1 cellular context compared by ENCODE assay signal in the genomic region with DNA sequence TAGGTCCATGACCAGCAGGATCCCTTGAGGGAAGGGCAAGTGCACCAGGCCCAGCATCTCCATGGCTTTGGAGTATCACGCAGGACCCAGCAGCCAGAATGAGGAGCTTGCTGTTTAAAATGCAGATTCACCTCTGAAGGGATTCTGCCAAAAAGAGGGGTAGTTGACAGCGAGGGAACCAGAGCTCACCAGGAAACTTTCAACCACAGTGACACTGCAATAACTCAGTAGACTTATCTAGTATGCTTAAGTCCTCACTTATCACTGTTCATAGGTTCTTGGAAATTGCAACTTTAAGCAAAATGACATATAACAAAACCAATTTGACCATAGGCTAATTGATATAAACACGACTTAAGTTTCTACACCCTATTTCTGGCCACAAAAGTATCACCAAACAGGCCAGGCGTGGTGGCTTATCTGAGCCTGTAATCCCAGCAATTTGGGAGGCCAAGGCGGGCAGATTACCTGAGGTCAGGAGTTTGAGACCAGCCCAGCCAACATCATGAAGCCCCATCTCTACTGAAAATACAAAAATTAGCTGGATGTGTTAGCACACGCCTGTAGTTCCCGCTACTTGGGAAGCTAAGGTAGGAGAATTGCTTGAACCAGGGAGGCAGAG.
TF ChIP-seq lines count a peak whose summit lies in the region.

No MANE protein-coding gene starts in this region.

TF ChIP-seq in K562, 482 proteins besides CTCF, POLR2A, EP300 and RAD21 (continued from another document):
- TF ChIP-seq, protein P1, sequence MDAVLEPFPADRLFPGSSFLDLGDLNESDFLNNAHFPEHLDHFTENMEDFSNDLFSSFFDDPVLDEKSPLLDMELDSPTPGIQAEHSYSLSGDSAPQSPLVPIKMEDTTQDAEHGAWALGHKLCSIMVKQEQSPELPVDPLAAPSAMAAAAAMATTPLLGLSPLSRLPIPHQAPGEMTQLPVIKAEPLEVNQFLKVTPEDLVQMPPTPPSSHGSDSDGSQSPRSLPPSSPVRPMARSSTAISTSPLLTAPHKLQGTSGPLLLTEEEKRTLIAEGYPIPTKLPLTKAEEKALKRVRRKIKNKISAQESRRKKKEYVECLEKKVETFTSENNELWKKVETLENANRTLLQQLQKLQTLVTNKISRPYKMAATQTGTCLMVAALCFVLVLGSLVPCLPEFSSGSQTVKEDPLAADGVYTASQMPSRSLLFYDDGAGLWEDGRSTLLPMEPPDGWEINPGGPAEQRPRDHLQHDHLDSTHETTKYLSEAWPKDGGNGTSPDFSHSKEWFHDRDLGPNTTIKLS (IDR thresholded peaks at IDR 0.05; ENCODE audit: borderline replicate concordance, low read depth): no peak
- TF ChIP-seq ZNF316 (IDR thresholded peaks at IDR 0.05): peak; percentile 85
- peak; percentile 25; the same call in 1 of the 2 replicates for TF ChIP-seq TAL1 (IDR thresholded peaks at IDR 0.05)
- TF ChIP-seq SETDB1 (IDR thresholded peaks at IDR 0.05; ENCODE audit: low read length): no peak
- peak; percentile 21; the same call in 1 of the 2 replicates for TF ChIP-seq CXXC5 (CRISPR knock-in tag; IDR thresholded peaks at IDR 0.05)
- TF ChIP-seq, protein P2, sequence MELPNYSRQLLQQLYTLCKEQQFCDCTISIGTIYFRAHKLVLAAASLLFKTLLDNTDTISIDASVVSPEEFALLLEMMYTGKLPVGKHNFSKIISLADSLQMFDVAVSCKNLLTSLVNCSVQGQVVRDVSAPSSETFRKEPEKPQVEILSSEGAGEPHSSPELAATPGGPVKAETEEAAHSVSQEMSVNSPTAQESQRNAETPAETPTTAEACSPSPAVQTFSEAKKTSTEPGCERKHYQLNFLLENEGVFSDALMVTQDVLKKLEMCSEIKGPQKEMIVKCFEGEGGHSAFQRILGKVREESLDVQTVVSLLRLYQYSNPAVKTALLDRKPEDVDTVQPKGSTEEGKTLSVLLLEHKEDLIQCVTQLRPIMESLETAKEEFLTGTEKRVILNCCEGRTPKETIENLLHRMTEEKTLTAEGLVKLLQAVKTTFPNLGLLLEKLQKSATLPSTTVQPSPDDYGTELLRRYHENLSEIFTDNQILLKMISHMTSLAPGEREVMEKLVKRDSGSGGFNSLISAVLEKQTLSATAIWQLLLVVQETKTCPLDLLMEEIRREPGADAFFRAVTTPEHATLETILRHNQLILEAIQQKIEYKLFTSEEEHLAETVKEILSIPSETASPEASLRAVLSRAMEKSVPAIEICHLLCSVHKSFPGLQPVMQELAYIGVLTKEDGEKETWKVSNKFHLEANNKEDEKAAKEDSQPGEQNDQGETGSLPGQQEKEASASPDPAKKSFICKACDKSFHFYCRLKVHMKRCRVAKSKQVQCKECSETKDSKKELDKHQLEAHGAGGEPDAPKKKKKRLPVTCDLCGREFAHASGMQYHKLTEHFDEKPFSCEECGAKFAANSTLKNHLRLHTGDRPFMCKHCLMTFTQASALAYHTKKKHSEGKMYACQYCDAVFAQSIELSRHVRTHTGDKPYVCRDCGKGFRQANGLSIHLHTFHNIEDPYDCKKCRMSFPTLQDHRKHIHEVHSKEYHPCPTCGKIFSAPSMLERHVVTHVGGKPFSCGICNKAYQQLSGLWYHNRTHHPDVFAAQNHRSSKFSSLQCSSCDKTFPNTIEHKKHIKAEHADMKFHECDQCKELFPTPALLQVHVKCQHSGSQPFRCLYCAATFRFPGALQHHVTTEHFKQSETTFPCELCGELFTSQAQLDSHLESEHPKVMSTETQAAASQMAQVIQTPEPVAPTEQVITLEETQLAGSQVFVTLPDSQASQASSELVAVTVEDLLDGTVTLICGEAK (IDR thresholded peaks at IDR 0.05): peak; percentile 71
- TF ChIP-seq, protein P2 (CRISPR knock-in tag; IDR thresholded peaks at IDR 0.05): no peak
- peak; percentile 32 for TF ChIP-seq NCOR1 (IDR thresholded peaks at IDR 0.05)
- TF ChIP-seq ADNP (tag; IDR thresholded peaks at IDR 0.05): no peak
- 0 out of 2 replicates have a peak, but pooled peaks have one; percentile 13 for TF ChIP-seq ZKSCAN1 (IDR thresholded peaks at IDR 0.05; ENCODE audit: low read depth, low read length)
- TF ChIP-seq, protein P3, sequence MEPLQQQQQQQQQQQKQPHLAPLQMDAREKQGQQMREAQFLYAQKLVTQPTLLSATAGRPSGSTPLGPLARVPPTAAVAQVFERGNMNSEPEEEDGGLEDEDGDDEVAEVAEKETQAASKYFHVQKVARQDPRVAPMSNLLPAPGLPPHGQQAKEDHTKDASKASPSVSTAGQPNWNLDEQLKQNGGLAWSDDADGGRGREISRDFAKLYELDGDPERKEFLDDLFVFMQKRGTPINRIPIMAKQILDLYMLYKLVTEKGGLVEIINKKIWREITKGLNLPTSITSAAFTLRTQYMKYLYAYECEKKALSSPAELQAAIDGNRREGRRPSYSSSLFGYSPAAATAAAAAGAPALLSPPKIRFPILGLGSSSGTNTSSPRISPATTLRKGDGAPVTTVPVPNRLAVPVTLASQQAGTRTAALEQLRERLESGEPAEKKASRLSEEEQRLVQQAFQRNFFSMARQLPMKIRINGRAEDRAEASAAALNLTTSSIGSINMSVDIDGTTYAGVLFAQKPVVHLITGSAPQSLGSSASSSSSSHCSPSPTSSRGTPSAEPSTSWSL (CRISPR knock-in tag; IDR thresholded peaks at IDR 0.05; ENCODE audit: borderline replicate concordance): no peak
- peak; percentile 35 for TF ChIP-seq TCF3 (CRISPR knock-in tag; IDR thresholded peaks at IDR 0.05)
- TF ChIP-seq SMARCE1 (IDR thresholded peaks at IDR 0.05): peak; percentile 47; the same call in 1 of the 2 replicates
- TF ChIP-seq MAFF (IDR thresholded peaks at IDR 0.05; ENCODE audit: low read length): peak; percentile 83
- TF ChIP-seq, protein P4, sequence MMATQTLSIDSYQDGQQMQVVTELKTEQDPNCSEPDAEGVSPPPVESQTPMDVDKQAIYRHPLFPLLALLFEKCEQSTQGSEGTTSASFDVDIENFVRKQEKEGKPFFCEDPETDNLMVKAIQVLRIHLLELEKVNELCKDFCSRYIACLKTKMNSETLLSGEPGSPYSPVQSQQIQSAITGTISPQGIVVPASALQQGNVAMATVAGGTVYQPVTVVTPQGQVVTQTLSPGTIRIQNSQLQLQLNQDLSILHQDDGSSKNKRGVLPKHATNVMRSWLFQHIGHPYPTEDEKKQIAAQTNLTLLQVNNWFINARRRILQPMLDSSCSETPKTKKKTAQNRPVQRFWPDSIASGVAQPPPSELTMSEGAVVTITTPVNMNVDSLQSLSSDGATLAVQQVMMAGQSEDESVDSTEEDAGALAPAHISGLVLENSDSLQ (IDR thresholded peaks at IDR 0.05): peak; percentile 40; the same call in 1 of the 2 replicates
- TF ChIP-seq ZNF766 (CRISPR knock-in tag; conservative IDR thresholded peaks at IDR 0.05): peak; percentile 48; the same call in 1 of the 2 replicates
- no peak for TF ChIP-seq XRCC5 (IDR thresholded peaks at IDR 0.05; ENCODE audit: low read depth, low read length)
- TF ChIP-seq RCOR1 (IDR thresholded peaks at IDR 0.05; ENCODE audit: borderline replicate concordance in 1 of 2, low read depth in 2 of 2, low read length in 2 of 2): peak in 1 of 2 experiments; percentile 69; a peak in 2 of 4 replicates
- TF ChIP-seq MYBL2 (IDR thresholded peaks at IDR 0.05; ENCODE audit: low read depth): no peak
- no peak for TF ChIP-seq MYBL2 (CRISPR knock-in tag; IDR thresholded peaks at IDR 0.05; ENCODE audit: borderline replicate concordance)
- peak; percentile 91 for TF ChIP-seq C11orf30 (IDR thresholded peaks at IDR 0.05; ENCODE audit: low read depth)
- TF ChIP-seq, protein P5, sequence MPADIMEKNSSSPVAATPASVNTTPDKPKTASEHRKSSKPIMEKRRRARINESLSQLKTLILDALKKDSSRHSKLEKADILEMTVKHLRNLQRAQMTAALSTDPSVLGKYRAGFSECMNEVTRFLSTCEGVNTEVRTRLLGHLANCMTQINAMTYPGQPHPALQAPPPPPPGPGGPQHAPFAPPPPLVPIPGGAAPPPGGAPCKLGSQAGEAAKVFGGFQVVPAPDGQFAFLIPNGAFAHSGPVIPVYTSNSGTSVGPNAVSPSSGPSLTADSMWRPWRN (IDR thresholded peaks at IDR 0.05; ENCODE audit: low read depth): peak; percentile 71; the same call in 1 of the 2 replicates
- TF ChIP-seq MTA1 (IDR thresholded peaks at IDR 0.05; ENCODE audit: borderline replicate concordance): no peak
- peak in 1 of 2 experiments; percentile 33; a peak in 1 of 4 replicates for TF ChIP-seq KDM1A (IDR thresholded peaks at IDR 0.05)
- TF ChIP-seq SMARCA4 (IDR thresholded peaks at IDR 0.05): peak; percentile 68; the same call in 1 of the 2 replicates
- peak; percentile 99 for TF ChIP-seq HMBOX1 (IDR thresholded peaks at IDR 0.05)
- TF ChIP-seq MEF2D (tag; conservative IDR thresholded peaks at IDR 0.05; ENCODE audit: low read depth): 0 out of 2 replicates have a peak, but pooled peaks have one; percentile 17
- peak; percentile 73 for TF ChIP-seq ARID1B (IDR thresholded peaks at IDR 0.05)
- peak; percentile 78 for TF ChIP-seq MAFK (IDR thresholded peaks at IDR 0.05; ENCODE audit: low read length)
- TF ChIP-seq ESRRA (IDR thresholded peaks at IDR 0.05; ENCODE audit: borderline replicate concordance, low read depth): peak; percentile 36; the same call in 1 of the 2 replicates
- TF ChIP-seq NFIC (IDR thresholded peaks at IDR 0.05): peak; percentile 57; the same call in 1 of the 2 replicates
- TF ChIP-seq JUND (IDR thresholded peaks at IDR 0.05; ENCODE audit: borderline replicate concordance, low read depth, low read length): peak; percentile 49; the same call in 1 of the 2 replicates
- no peak; the same call in 2 of the 3 replicates for TF ChIP-seq JUND (tag; IDR thresholded peaks at IDR 0.05; ENCODE audit: borderline replicate concordance, low read depth, low read length)
- peak; percentile 94 for TF ChIP-seq MAFG (tag; conservative IDR thresholded peaks at IDR 0.05)
- no peak for TF ChIP-seq PBX2 (CRISPR knock-in tag; IDR thresholded peaks at IDR 0.05; ENCODE audit: low read depth)
- TF ChIP-seq PBX2 (tag; conservative IDR thresholded peaks at IDR 0.05; ENCODE audit: low read depth): peak; percentile 28; the same call in 1 of the 2 replicates
- TF ChIP-seq NFE2 (IDR thresholded peaks at IDR 0.05; ENCODE audit: low read depth): peak; percentile 93
- TF ChIP-seq DPF2 (IDR thresholded peaks at IDR 0.05): peak; percentile 73; the same call in 1 of the 2 replicates
- no peak for TF ChIP-seq CBX1 (IDR thresholded peaks at IDR 0.05; ENCODE audit: low read depth)
- TF ChIP-seq E2F3 (CRISPR knock-in tag; IDR thresholded peaks at IDR 0.05): no peak
- TF ChIP-seq NFE2L1 (tag; IDR thresholded peaks at IDR 0.05; ENCODE audit: borderline replicate concordance, low read depth): peak; percentile 46; the same call in 1 of the 2 replicates
- peak; percentile 17; the same call in 1 of the 2 replicates for TF ChIP-seq TEAD4 (IDR thresholded peaks at IDR 0.05; ENCODE audit: low read length)
- TF ChIP-seq TEAD4 (CRISPR knock-in tag; IDR thresholded peaks at IDR 0.05; ENCODE audit: borderline replicate concordance): no peak
TF ChIP-seq in K562: peak in this region for 32.
